ENCODE assay signal across 11 cellular contexts in the genomic region with DNA sequence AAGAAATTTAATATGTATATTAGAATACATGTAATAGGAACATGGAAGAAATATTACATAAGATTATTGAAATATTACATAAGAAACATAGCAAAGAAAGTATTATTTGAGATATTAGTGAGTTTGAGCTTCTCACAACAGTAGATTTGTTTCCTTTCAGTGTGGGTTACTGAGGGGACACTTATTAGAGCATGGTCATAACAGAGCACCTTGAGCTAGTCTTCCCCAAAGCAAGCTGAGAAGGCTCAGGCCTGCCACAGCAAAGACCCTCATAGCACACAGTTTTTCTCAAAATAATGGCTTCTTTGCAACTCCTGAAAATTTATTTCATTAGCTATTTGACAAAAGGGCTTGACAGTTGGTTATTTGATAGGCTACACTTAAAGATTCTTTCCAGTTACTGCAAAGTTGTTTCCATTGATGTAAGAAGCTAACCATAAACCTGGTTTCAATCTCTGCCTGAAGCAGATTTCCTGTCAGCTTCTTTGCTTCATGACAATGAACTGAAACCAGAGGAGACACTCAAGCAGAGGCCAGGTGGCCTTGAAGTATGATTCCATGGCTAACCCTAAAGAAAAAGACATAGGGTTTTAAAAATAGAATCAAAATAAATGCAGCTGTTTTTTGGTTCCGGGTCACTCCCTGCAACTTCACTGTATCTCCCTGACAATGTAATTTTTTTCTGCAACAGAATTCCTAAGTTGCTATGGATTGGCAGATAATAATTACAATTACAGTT.
DNase-seq lines count a peak whose midpoint lies in the region; ATAC-seq and TF ChIP-seq lines count a peak whose summit lies in the region.
"Had no signal": no experiment of that assay in that cellular context is flagged by ENCODE, and none has a peak within 500 bp of the region (broad histone marks: within the 10 kb centered on the region; RNA-seq: fewer than 3 reads in every experiment).

No MANE protein-coding gene starts in this region.

- peaks cover 4% of the 10 kb centered on the region for H3K4me1 Mint-ChIP-seq in memory B cell
- peaks cover 48% of the 10 kb centered on the region for H3K4me1 Mint-ChIP-seq in HFFc6 (ENCODE audit: low read depth)

- H3K36me3 Mint-ChIP-seq in memory B cell = peaks cover 45% of the 10 kb centered on the region
- peaks cover 68% of the 10 kb centered on the region for H3K36me3 Mint-ChIP-seq in HFFc6 (ENCODE audit: low read depth)

- H3K27me3 Mint-ChIP-seq in memory B cell (no peaks in the 10 kb centered on the region), HFFc6 (ENCODE audit: insufficient read depth) (peaks cover 3% of the 10 kb centered on the region)

- TF ChIP-seq CTCF in HFFc6 (IDR thresholded peaks at IDR 0.05) = no peak
- no peak for TF ChIP-seq CTCF in WERI-Rb-1 (IDR thresholded peaks at IDR 0.05; ENCODE audit: low read depth, low read length)

- H3K9me3 Mint-ChIP-seq in memory B cell (no peaks in the 10 kb centered on the region), HFFc6 (no peaks in the 10 kb centered on the region)

- no peaks in the 10 kb centered on the region for H3K27me3 ChIP-seq in WERI-Rb-1 (ENCODE audit: insufficient read depth, low read depth, severe bottlenecking)
- H3K27me3 ChIP-seq: dorsolateral prefrontal cortex, pancreas had no signal

- ATAC-seq in GM21423 (IDR thresholded peaks at IDR 0.05; ENCODE audit: unreplicated experiment) = peak; percentile 91
- peak; percentile 84 for ATAC-seq in HG03175 (IDR thresholded peaks at IDR 0.05; ENCODE audit: unreplicated experiment)
- ATAC-seq in memory B cell (ENCODE audit: low read depth) = no peak
- ATAC-seq: pancreas had no signal

- no peak overlapping the region for H3K27ac ChIP-seq in WERI-Rb-1
- H3K27ac ChIP-seq: 22Rv1, pancreas had no signal

- no peak overlapping the region for H3K4me3 ChIP-seq in WERI-Rb-1 (ENCODE audit: low read depth, low read length)
- H3K4me3 ChIP-seq: dorsolateral prefrontal cortex, pancreas had no signal

- DNase-seq in DMS53 (lab: John Stamatoyannopoulos, UW) (peak; percentile 11), DMS53 treated with DMSO at 0.1 percent for 48 hours (lab: John Stamatoyannopoulos, UW; ENCODE audit: unreplicated experiment) (no peak), memory B cell (ENCODE audit: low spot score in 2 of 2) (no peak), HFFc6 (no peak), WERI-Rb-1 (no peak)
- no peak for DNase-seq in effector CD4-positive, alpha-beta T cell
- DNase-seq: dorsolateral prefrontal cortex, pancreas had no signal

- H3K27ac Mint-ChIP-seq in memory B cell = peak overlapping the region; percentile 57
- no peak overlapping the region for H3K27ac Mint-ChIP-seq in HFFc6

- no peaks in the 10 kb centered on the region for H3K9me3 ChIP-seq in WERI-Rb-1 (ENCODE audit: severe bottlenecking)
- H3K9me3 ChIP-seq: pancreas had no signal

- H3K36me3 ChIP-seq in WERI-Rb-1 = peaks cover 24% of the 10 kb centered on the region

- H3K4me3 Mint-ChIP-seq in memory B cell (no peak overlapping the region), HFFc6 (no peak overlapping the region)
